ENCODE assay signal across 19 cellular contexts in the genomic region with DNA sequence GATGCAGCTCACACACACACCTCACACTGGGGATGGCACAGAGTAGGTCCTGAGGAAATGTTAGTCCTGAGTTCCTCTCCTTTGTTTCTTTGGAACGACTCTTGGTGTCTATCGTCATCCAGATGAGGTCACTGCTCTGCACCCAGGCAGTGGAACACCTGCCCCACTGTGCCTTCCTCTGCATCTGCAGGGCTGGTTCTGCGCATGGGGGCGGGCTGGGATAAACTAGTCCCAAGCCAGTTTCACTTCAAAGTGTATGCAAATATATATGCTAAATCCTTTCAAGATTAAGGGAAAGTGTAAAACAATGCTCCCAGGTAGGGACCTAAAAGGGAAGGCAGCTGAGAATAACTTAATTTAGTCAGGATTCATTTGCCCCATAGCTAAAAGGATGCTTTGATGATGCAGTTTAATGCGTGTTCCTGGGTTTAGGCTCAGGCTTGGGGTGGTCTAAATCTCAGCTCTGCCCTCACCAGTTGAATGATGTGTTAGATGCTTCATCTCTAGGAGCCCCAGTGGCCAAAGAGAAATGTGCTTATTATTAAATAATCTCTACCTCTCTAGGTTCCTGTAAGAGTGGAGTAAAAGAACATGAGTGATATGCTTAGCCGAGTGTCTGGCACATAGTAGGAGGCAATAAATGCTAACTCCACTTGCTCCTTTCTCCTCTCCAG. TPM values are rescaled to one million over a fixed set of nuclear protein-coding genes. Genes with fewer than 3 reads are reported as not detected.
A peak's percentile ranks its signal among the peaks of the same experiment; 100 is the strongest.
DNase-seq lines count a peak whose midpoint lies in the region; ATAC-seq and TF ChIP-seq lines count a peak whose summit lies in the region.
"Had no signal": no experiment of that assay in that cellular context is flagged by ENCODE, and none has a peak within 500 bp of the region (broad histone marks: within the 10 kb centered on the region; RNA-seq: fewer than 3 reads in every experiment).

No MANE protein-coding gene starts in this region.

- H3K36me3 ChIP-seq in osteoblast (ENCODE audit: insufficient read depth, low read length): no peaks in the 10 kb centered on the region
- H3K36me3 ChIP-seq: vagina had no signal

- DNase-seq in osteoblast (ENCODE audit: insufficient read length, low spot score, missing footprints) (no peak), anterior cingulate cortex (lab: John Stamatoyannopoulos, UW) (no peak), RPMI8226 (no peak), globus pallidus (ENCODE audit: low spot score) (no peak)
- DNase-seq: activated CD4-positive, CD25-positive, alpha-beta regulatory T cell treated with anti-CD3 and anti-CD28 coated beads, Interleukin-2, amount 50 U/mL, for 72 hours; activated naive CD8-positive, alpha-beta T cell treated with anti-CD3 and anti-CD28 coated beads for 36 hours; C1 segment of cervical spinal cord; DND-41; foreskin melanocyte; Kasumi-1; mesendoderm; NCI-H146; NCI-H510A; stimulated activated naive CD4-positive, alpha-beta T cell had no signal

- no peak for TF ChIP-seq CTCF in osteoblast (IDR thresholded peaks at IDR 0.05; ENCODE audit: extremely low read depth, low read depth, low read length)

- H3K27me3 ChIP-seq in osteoblast (ENCODE audit: insufficient read depth, low read length): no peaks in the 10 kb centered on the region
- H3K27me3 ChIP-seq: vagina had no signal

- ATAC-seq in GM19351 (IDR thresholded peaks at IDR 0.05; ENCODE audit: unreplicated experiment) (peak; percentile 29), HG02623 (IDR thresholded peaks at IDR 0.05; ENCODE audit: unreplicated experiment) (peak; percentile 17), HG03354 (IDR thresholded peaks at IDR 0.05; ENCODE audit: poor library complexity, severe bottlenecking, unreplicated experiment) (peak; percentile 48)

- H3K4me3 ChIP-seq in osteoblast (ENCODE audit: insufficient read depth, low read length): no peak overlapping the region

- H4K20me1 ChIP-seq in osteoblast (ENCODE audit: insufficient read depth, low read length): no peaks in the 10 kb centered on the region

- no peak overlapping the region for H3K27ac ChIP-seq in osteoblast (ENCODE audit: low read depth, low read length)
- H3K27ac ChIP-seq: vagina had no signal

- no peak overlapping the region for H2AFZ ChIP-seq in osteoblast (ENCODE audit: low read length)

- H3K4me1 ChIP-seq in osteoblast (ENCODE audit: insufficient read depth, low read length): no peaks in the 10 kb centered on the region

- no peaks in the 10 kb centered on the region for H3K9me3 ChIP-seq in osteoblast (ENCODE audit: low read depth, low read length)
- H3K9me3 ChIP-seq: vagina had no signal

- H3K4me2 ChIP-seq in osteoblast (ENCODE audit: insufficient read depth, low read length): no peak overlapping the region

- H3K79me2 ChIP-seq in osteoblast (ENCODE audit: insufficient read depth, low read length): no peaks in the 10 kb centered on the region

RNA-seq across cellular contexts. Expression of gene OVCH1, which starts 47.1 kb away (rescaled TPM):
- total RNA-seq in osteoblast: under 0.01 and 0.29 TPM in 2 replicates
- total RNA-seq: activated naive CD8-positive, alpha-beta T cell treated with anti-CD3 and anti-CD28 coated beads for 36 hours; cardiac septum had no signal
